In genomic region chr1:16207318-16208269, GRCh38 we compare ENCODE assay signal across 9 cellular contexts. TPM values are rescaled to one million over a fixed set of nuclear protein-coding genes. Genes with fewer than 3 reads are reported as not detected.
DNase-seq lines count a peak whose midpoint lies in the region; ATAC-seq and TF ChIP-seq lines count a peak whose summit lies in the region.
"Had no signal": no experiment of that assay in that cellular context is flagged by ENCODE, and none has a peak within 500 bp of the region (broad histone marks: within the 10 kb centered on the region; RNA-seq: fewer than 3 reads in every experiment).

No MANE protein-coding gene starts in this region.

- intact Hi-C loops in activated CD4-positive, alpha-beta memory T cell treated with anti-CD3 and anti-CD28 coated beads for 36 hours (cut with micrococcal nuclease), result loop anchor here (1.0 kb wide), 1 partner anchor 30 kb away; the partner anchor contains the start of gene CPLANE2
- intact Hi-C loops in stomach (cut with DNase I; ENCODE audit: low total_unique reads), result no loop called here

- peak overlapping the region; percentile 80 for H3K4me3 Mint-ChIP-seq in activated CD4-positive, alpha-beta memory T cell treated with anti-CD3 and anti-CD28 coated beads for 36 hours

- H3K4me3 ChIP-seq in iPS-15b (ENCODE audit: low read depth, low read length), result peak overlapping the region; percentile 76
- peak overlapping the region; percentile 49 to 64 (median 58) for H3K4me3 ChIP-seq in stomach

- H3K36me3 Mint-ChIP-seq in activated CD4-positive, alpha-beta memory T cell treated with anti-CD3 and anti-CD28 coated beads for 36 hours, result peaks cover 5% of the 10 kb centered on the region

- no peaks in the 10 kb centered on the region for H3K9me3 ChIP-seq in iPS-15b (ENCODE audit: control insufficient read depth, insufficient read depth, low read length)
- H3K9me3 ChIP-seq in stomach, result no peaks in the 10 kb centered on the region

- WGBS in stomach, 5 donors, result 61 to 66% (median 63%) methylated on average over 33 to 51 of the region's 51 CpGs

- H3K4me1 Mint-ChIP-seq in activated CD4-positive, alpha-beta memory T cell treated with anti-CD3 and anti-CD28 coated beads for 36 hours (ENCODE audit: low read depth), result peaks cover 12% of the 10 kb centered on the region

- ATAC-seq in GM21390 (IDR thresholded peaks at IDR 0.05; ENCODE audit: unreplicated experiment), result no peak

- DNase-seq in DMS79 treated with DMSO at 0.1 percent for 48 hours (lab: John Stamatoyannopoulos, UW) (peak; percentile 9), DMS79 (lab: John Stamatoyannopoulos, UW) (no peak), stomach (no peak), NCI-H510A treated with DMSO at 0.1 percent for 48 hours (lab: John Stamatoyannopoulos, UW) (no peak), GM20000 (ENCODE audit: low spot score) (no peak)
- no peak for DNase-seq in activated CD4-positive, alpha-beta memory T cell treated with anti-CD3 and anti-CD28 coated beads for 36 hours

- TF ChIP-seq CTCF in stomach (IDR thresholded peaks at IDR 0.05) (no peak), GM20000 (IDR thresholded peaks at IDR 0.05; ENCODE audit: extremely low read depth, missing control alignments) (no peak)

- no peak for TF ChIP-seq POLR2A in stomach (IDR thresholded peaks at IDR 0.05)

- TF ChIP-seq EP300 in stomach (IDR thresholded peaks at IDR 0.05), result no peak

- H3K36me3 ChIP-seq in iPS-15b (ENCODE audit: control insufficient read depth, insufficient read depth, low read length) (no peaks in the 10 kb centered on the region), stomach (peaks cover 0 to 21% (median 5%) of the 10 kb centered on the region in 4 donors)

- H3K9me3 Mint-ChIP-seq in activated CD4-positive, alpha-beta memory T cell treated with anti-CD3 and anti-CD28 coated beads for 36 hours, result no peaks in the 10 kb centered on the region

- no peaks in the 10 kb centered on the region for H3K27me3 Mint-ChIP-seq in activated CD4-positive, alpha-beta memory T cell treated with anti-CD3 and anti-CD28 coated beads for 36 hours

- peak overlapping the region; percentile 47 for H3K9ac ChIP-seq in iPS-15b (ENCODE audit: low read depth, low read length)

- H3K27ac ChIP-seq in stomach, result peak overlapping the region; percentile 85 to 98 (median 96)

- CTCF ChIA-PET in activated CD4-positive, alpha-beta memory T cell treated with anti-CD3 and anti-CD28 coated beads for 36 hours (lab: Charles Lee), result interaction anchor here (1.0 to 4.4 kb wide), 4 partner anchors 10 to 156 kb away, joined by 3 to 31 read pairs (median 5); no protein-coding TSS in a partner anchor

- H3K27ac Mint-ChIP-seq in activated CD4-positive, alpha-beta memory T cell treated with anti-CD3 and anti-CD28 coated beads for 36 hours, result peak overlapping the region; percentile 80

- H3K27me3 ChIP-seq in iPS-15b (ENCODE audit: control insufficient read depth, insufficient read depth, low read length), result peaks cover 2% of the 10 kb centered on the region
- no peaks in the 10 kb centered on the region for H3K27me3 ChIP-seq in stomach

- POLR2A ChIA-PET in activated CD4-positive, alpha-beta memory T cell treated with anti-CD3 and anti-CD28 coated beads for 36 hours (lab: Charles Lee), result interaction anchor here (0.6 to 1.7 kb wide), 6 partner anchors 9 to 372 kb away, joined by 3 to 12 read pairs (median 3); partner anchors contain the start of genes CPLANE2, FAM131C and FBXO42

- H3K4me1 ChIP-seq in iPS-15b (ENCODE audit: control insufficient read depth, insufficient read depth, low read length), result peaks cover 7% of the 10 kb centered on the region
- peaks cover 22 to 67% (median 47%) of the 10 kb centered on the region in 4 donors for H3K4me1 ChIP-seq in stomach

RNA-seq across cellular contexts. Expression of gene ARHGEF19, which starts 4.9 kb away (rescaled TPM):
- total RNA-seq in activated CD4-positive, alpha-beta memory T cell treated with anti-CD3 and anti-CD28 coated beads for 36 hours, result 1 to 10 TPM; 7.0 to 7.1 TPM
- total RNA-seq in stomach, result 10 to 100 TPM in 2 of 5 donors, 1 to 10 TPM in 3; 3.5 to 17.4 (median 8.1) TPM
- polyA plus RNA-seq in stomach, result 10 to 100 TPM in 1 of 3 donors, 1 to 10 TPM in 2; 9.5 to 20.1 (median 9.5) TPM

RNA-seq across cellular contexts. Expression of gene CPLANE2, which starts 29.4 kb away (rescaled TPM):
- total RNA-seq in activated CD4-positive, alpha-beta memory T cell treated with anti-CD3 and anti-CD28 coated beads for 36 hours, result 1 to 10 TPM; 3.9 to 5.0 TPM
- 10 to 100 TPM in 1 of 5 donors, 1 to 10 TPM in 2, under 1 TPM in 1, not detected in 1; 0.45 to 18.8 (median 2.7) TPM for total RNA-seq in stomach
- polyA plus RNA-seq in stomach, result 1 to 10 TPM; 1.8 to 3.4 (median 2.3) TPM

RNA-seq across cellular contexts. Expression of gene EPHA2, which starts 51.7 kb away (rescaled TPM):
- under 1 TPM; 0.22 to 0.33 TPM for total RNA-seq in activated CD4-positive, alpha-beta memory T cell treated with anti-CD3 and anti-CD28 coated beads for 36 hours
- 100 to 1,000 TPM in 1 of 5 donors, 10 to 100 TPM in 3, 1 to 10 TPM in 1; 6.7 to 200 (median 42.7) TPM for total RNA-seq in stomach
- 10 to 100 TPM in 2 of 3 donors, 1 to 10 TPM in 1; 4.6 to 30.4 (median 11.0) TPM for polyA plus RNA-seq in stomach
- total RNA-seq: activated CD8-positive, alpha-beta memory T cell treated with anti-CD3 and anti-CD28 coated beads for 36 hours had no signal

Comparison
In these comparisons a context has a peak if more than half of its experiments do, and no peak if none do; other contexts are left out.
1. RNA of gene EPHA2, which starts 51.7 kb away (total RNA-seq): 6.7 to 200 TPM in stomach; 0.22 to 0.33 TPM in activated CD4-positive, alpha-beta memory T cell treated with anti-CD3 and anti-CD28 coated beads for 36 hours; every median in the first group is over 4 times any median in the second.